9 cellular contexts compared by ENCODE assay signal in the genomic region with DNA sequence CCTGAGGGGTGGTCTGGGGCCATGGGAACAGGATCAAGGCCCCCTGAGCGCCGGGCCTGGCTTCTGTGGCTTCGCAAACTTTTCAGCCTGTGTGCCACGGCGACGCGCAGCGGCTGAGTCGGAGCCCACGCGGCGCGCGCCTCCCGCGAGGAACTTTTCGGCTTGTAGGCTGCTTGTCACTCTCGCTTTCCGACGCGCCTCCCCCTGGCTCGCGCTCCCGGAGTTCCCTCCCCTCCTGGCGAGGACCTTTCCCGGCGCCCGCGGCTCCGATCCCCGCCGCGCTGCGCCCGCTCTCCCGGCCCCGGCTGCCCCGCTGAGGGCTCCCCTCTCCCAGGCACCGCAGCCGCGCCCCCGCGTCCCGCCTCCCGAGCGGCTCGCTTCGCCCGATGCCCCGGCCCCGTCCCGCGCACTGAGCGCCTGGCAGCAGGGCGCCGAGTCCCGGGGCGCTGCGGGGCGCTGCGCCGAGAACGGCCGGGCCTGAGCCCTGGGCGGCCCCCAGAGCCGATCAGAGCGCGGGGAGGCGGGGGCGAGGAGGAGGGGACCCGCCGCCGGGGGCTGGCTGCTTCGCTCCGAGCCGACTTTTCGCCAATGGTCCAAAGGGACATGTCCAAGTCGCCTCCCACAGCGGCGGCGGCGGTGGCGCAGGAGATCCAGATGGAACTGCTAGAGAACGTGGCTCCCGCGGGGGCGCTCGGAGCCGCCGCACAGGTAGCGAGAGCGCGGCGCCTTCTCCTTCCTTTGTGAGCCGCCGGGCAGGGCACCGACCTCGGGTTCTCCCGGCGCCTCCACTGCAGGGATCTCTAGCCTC. TPM values are rescaled to one million over a fixed set of nuclear protein-coding genes. Genes with fewer than 3 reads are reported as not detected.
DNase-seq lines count a peak whose midpoint lies in the region; ATAC-seq and TF ChIP-seq lines count a peak whose summit lies in the region.
"Had no signal": no experiment of that assay in that cellular context is flagged by ENCODE, and none has a peak within 500 bp of the region (broad histone marks: within the 10 kb centered on the region; RNA-seq: fewer than 3 reads in every experiment).

A gene (plus strand): TSS at position 276 of the 808 bp plus-strand sequence.

- POLR2A ChIA-PET in CD8-positive, alpha-beta T cell (lab: Charles Lee) = no interaction called here

- H3K4me1 Mint-ChIP-seq in CD8-positive, alpha-beta T cell (ENCODE audit: low read depth) = peaks cover 2% of the 10 kb centered on the region

- intact Hi-C loops in aorta (cut with DNase I) = loop anchor here (5.0 to 10.0 kb wide), 3 partner anchors 37 to 72 kb away; no protein-coding TSS in a partner anchor
- intact Hi-C loops in CD8-positive, alpha-beta T cell (cut with DNase I, micrococcal nuclease) = no loop called here

- no peak within 1 kb of the TSS for H3K27ac Mint-ChIP-seq in CD8-positive, alpha-beta T cell

- DNase-seq in GM06990 (ENCODE audit: extremely low read depth, insufficient read length) (peak; percentile 12), NT2/D1 (ENCODE audit: low read depth, low spot score) (no peak), fibroblast of gingiva (ENCODE audit: low read depth) (peak; percentile 70), aorta (peak; percentile 80 to 94)
- DNase-seq in CD8-positive, alpha-beta T cell = no peak
- DNase-seq in activated effector memory CD4-positive, alpha-beta T cell treated with anti-CD3 and anti-CD28 coated beads, Interleukin-2, amount 50 U/mL, for 16 hours = no peak

- no peaks in the 10 kb centered on the region for H3K4me1 ChIP-seq in NT2/D1 (ENCODE audit: insufficient read depth, insufficient read length)
- no peaks in the 10 kb centered on the region for H3K4me1 ChIP-seq in mucosa of stomach (ENCODE audit: control insufficient read depth, insufficient read depth, low read length)
- H3K4me1 ChIP-seq in aorta (ENCODE audit: control insufficient read depth in 1 of 2, insufficient read depth in 2 of 2, low read length in 2 of 2) = peaks cover 0 to 3% of the 10 kb centered on the region in 2 donors
- H3K4me1 ChIP-seq in CD8-positive, alpha-beta T cell (ENCODE audit: insufficient read depth, low read length) = no peaks in the 10 kb centered on the region

- CTCF ChIA-PET in CD8-positive, alpha-beta T cell (lab: Charles Lee) = no interaction called here

- H3K4me3 ChIP-seq in GM06990 (replicated peaks; ENCODE audit: low read depth, low read length) = no peak within 1 kb of the TSS
- H3K4me3 ChIP-seq in NT2/D1 (ENCODE audit: insufficient read length, low read depth) = peak within 1 kb of the TSS; percentile 59
- no peak within 1 kb of the TSS for H3K4me3 ChIP-seq in mucosa of stomach (ENCODE audit: low read length)
- H3K4me3 ChIP-seq in aorta (ENCODE audit: low read length in 2 of 2) = peak within 1 kb of the TSS; percentile 73 to 83
- no peak within 1 kb of the TSS for H3K4me3 ChIP-seq in CD8-positive, alpha-beta T cell (ENCODE audit: low read depth, low read length)

- H3K9ac ChIP-seq in NT2/D1 (ENCODE audit: insufficient read length, low read depth) = peak within 1 kb of the TSS; percentile 85
- peak within 1 kb of the TSS; percentile 55 for H3K9ac ChIP-seq in mucosa of stomach (ENCODE audit: low read length)

- H3K36me3 ChIP-seq in GM06990 (ENCODE audit: control insufficient read depth, insufficient read depth, low read length) (no peaks in the 10 kb centered on the region), NT2/D1 (ENCODE audit: insufficient read depth, insufficient read length, low read length) (no peaks in the 10 kb centered on the region), mucosa of stomach (ENCODE audit: control insufficient read depth, insufficient read depth, low read length) (no peaks in the 10 kb centered on the region), aorta (ENCODE audit: control insufficient read depth in 1 of 2, insufficient read depth in 2 of 2, low read length in 1 of 2) (no peaks in the 10 kb centered on the region)
- H3K36me3 ChIP-seq in CD8-positive, alpha-beta T cell (ENCODE audit: insufficient read depth, low read length) = no peaks in the 10 kb centered on the region

- H3K27ac ChIP-seq in aorta (ENCODE audit: low read depth in 1 of 2, low read length in 2 of 2) = peak within 1 kb of the TSS; percentile 59 to 81
- no peak within 1 kb of the TSS for H3K27ac ChIP-seq in CD8-positive, alpha-beta T cell (ENCODE audit: low read depth, low read length)

- no peak for TF ChIP-seq CTCF in GM06990 (IDR thresholded peaks at IDR 0.05; ENCODE audit: insufficient read depth, low read length, poor library complexity, severe bottlenecking)
- no peak for TF ChIP-seq CTCF in CD8-positive, alpha-beta T cell (IDR thresholded peaks at IDR 0.05)

- H3K36me3 Mint-ChIP-seq in CD8-positive, alpha-beta T cell = no peaks in the 10 kb centered on the region

- no peaks in the 10 kb centered on the region for H3K27me3 ChIP-seq in GM06990 (replicated peaks; ENCODE audit: control insufficient read depth, insufficient read depth, low read length)
- H3K27me3 ChIP-seq in NT2/D1 (ENCODE audit: insufficient read depth, insufficient read length) = peaks cover 24% of the 10 kb centered on the region
- peaks cover 5% of the 10 kb centered on the region for H3K27me3 ChIP-seq in mucosa of stomach (ENCODE audit: control insufficient read depth, insufficient read depth, low read length)
- H3K27me3 ChIP-seq in aorta (ENCODE audit: control insufficient read depth in 1 of 2, insufficient read depth in 2 of 2, low read length in 1 of 2) = no peaks in the 10 kb centered on the region
- H3K27me3 ChIP-seq in CD8-positive, alpha-beta T cell (ENCODE audit: insufficient read depth, low read length) = no peaks in the 10 kb centered on the region

- H3K27me3 Mint-ChIP-seq in CD8-positive, alpha-beta T cell (ENCODE audit: low read depth) = peaks cover 26% of the 10 kb centered on the region

- no peak within 1 kb of the TSS for H3K4me3 Mint-ChIP-seq in CD8-positive, alpha-beta T cell

- 0 to 1% methylated on average over 93 to 100 of the region's 100 CpGs for WGBS in aorta, 2 donors

- H3K9me3 ChIP-seq in NT2/D1 (ENCODE audit: insufficient read depth, low read length) (no peaks in the 10 kb centered on the region), mucosa of stomach (ENCODE audit: control insufficient read depth, low read length) (no peaks in the 10 kb centered on the region), aorta (ENCODE audit: control insufficient read depth, low read length) (no peaks in the 10 kb centered on the region)
- H3K9me3 ChIP-seq in CD8-positive, alpha-beta T cell (ENCODE audit: low read length) = no peaks in the 10 kb centered on the region

- peak; percentile 89 for ATAC-seq in aorta (ENCODE audit: low FRiP score)
- no peak for ATAC-seq in GM18520 (IDR thresholded peaks at IDR 0.05; ENCODE audit: unreplicated experiment)
- ATAC-seq in CD8-positive, alpha-beta T cell = no peak

- H3K9me3 Mint-ChIP-seq in CD8-positive, alpha-beta T cell = no peaks in the 10 kb centered on the region

RNA-seq across cellular contexts. Expression of the gene that starts here (rescaled TPM):
- 10 to 100 TPM in 1 of 2 donors, 1 to 10 TPM in 1; 7.6 to 14.6 TPM for total RNA-seq in aorta
- 1 to 10 TPM; 2.8 to 7.9 TPM for polyA plus RNA-seq in aorta
- total RNA-seq in CD8-positive, alpha-beta T cell = not detected
- total RNA-seq: RPMI7951 had no signal

Comparison
In these comparisons a context has a peak if more than half of its experiments do, and no peak if none do; other contexts are left out.
1. RNA of the gene that starts here (total RNA-seq): 7.6 to 14.6 TPM in aorta; not detected in CD8-positive, alpha-beta T cell; every median in the first group is over 4 times any median in the second.
2. DNase-seq: peak in GM06990 (single experiment), fibroblast of gingiva (single experiment) and aorta (2 of 2); none in NT2/D1 (single experiment), CD8-positive, alpha-beta T cell (0 of 7) and activated effector memory CD4-positive, alpha-beta T cell treated with anti-CD3 and anti-CD28 coated beads, Interleukin-2, amount 50 U/mL, for 16 hours (single experiment).
3. H3K4me3 ChIP-seq: peak in NT2/D1 (single experiment) and aorta (2 of 2); none in GM06990 (single experiment), mucosa of stomach (single experiment) and CD8-positive, alpha-beta T cell (single experiment).
4. intact Hi-C loops: an anchor here in aorta (5.0 to 10.0 kb wide); none called in CD8-positive, alpha-beta T cell.